Comparison of ENCODE assay signal across 22 cellular contexts in genomic region chr7:138120140-138120827, GRCh38. TPM values are rescaled to one million over a fixed set of nuclear protein-coding genes. Genes with fewer than 3 reads are reported as not detected.
"Had no signal": no experiment of that assay in that cellular context is flagged by ENCODE, and none has a peak within 500 bp of the region (broad histone marks: within the 10 kb centered on the region; RNA-seq: fewer than 3 reads in every experiment).

No MANE protein-coding gene starts in this region.

- H3K9me3 ChIP-seq: MG63, SJSA1 had no signal

- H3K27me3 ChIP-seq: MG63, SJSA1 had no signal

- H3K4me3 ChIP-seq: MG63, SJSA1, SK-N-MC had no signal

- H3K36me3 ChIP-seq: MG63, SJSA1 had no signal

- DNase-seq: Karpas-422, KG1, MG63, NCI-H1092, NCI-H1105 treated with DMSO at 0.1 percent for 48 hours, NCI-H1436, NCI-H187, NCI-H2029, NCI-H2081 treated with DMSO at 0.1 percent for 48 hours, NCI-H2171, NCI-H226, NCI-H446, NCI-H510A, NCI-H524 treated with DMSO at 0.1 percent for 48 hours, NCI-H69, NCI-H774, Right ventricle myocardium superior, RPMI8226, SIG-M5 had no signal

- H3K27ac ChIP-seq: SJSA1, SK-N-MC had no signal

RNA-seq across cellular contexts. Expression of gene AKR1D1, which starts 44.0 kb away (rescaled TPM):
- total RNA-seq: HT1080, Right ventricle myocardium superior, SJSA1 had no signal
